ENCODE assay signal across 7 cellular contexts in the genomic region with DNA sequence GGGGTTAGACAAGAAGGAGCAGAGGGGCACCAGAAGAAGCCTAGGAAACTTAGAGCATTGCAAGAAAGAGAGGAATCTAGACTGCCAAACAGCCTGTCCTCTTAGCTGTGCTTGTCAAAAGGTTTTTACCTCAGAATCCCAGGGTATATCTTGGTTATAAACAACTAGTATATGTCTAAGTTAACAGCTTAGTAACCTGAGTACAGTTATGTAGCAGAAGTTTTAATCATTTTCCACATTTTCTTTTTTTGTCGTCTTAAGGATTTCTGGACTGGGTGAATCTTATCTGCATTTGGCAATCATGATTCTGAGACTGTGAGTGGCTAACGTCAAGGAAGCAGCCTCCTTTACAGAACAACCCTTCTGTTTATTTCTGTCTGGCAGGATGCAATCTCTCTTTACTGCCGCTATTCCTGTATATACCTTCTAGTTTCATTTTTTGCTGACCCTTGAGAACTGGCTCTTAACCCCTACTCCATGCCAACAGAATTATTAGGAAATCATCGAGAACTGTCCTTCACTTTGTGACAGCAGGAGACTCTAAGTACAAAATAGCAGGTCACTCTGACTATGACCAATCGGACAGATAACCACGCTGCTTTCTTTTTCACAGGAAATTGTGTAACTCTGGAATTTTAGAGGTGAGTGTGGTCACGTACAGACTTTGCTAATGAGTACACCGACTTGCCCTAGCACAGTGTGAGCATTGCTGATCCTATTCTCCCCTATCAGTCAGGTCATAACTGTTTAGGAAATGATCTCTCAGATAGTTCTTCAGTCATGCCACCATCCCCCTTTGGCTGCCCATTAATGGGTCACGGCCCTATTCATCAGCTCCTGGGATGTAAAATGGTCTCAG. TPM values are rescaled to one million over a fixed set of nuclear protein-coding genes. Genes with fewer than 3 reads are reported as not detected.
A peak's percentile ranks its signal among the peaks of the same experiment; 100 is the strongest.
DNase-seq lines count a peak whose midpoint lies in the region; ATAC-seq and TF ChIP-seq lines count a peak whose summit lies in the region.

No MANE protein-coding gene starts in this region.

- in situ Hi-C loops in GM23248 (cut with MboI), result no loop called here

- peak overlapping the region; percentile 80 for H2AFZ ChIP-seq in GM23248

- peak overlapping the region; percentile 87 for H3K4me2 ChIP-seq in GM23248 (ENCODE audit: unreplicated experiment)

- peak overlapping the region; percentile 59 for H3K9ac ChIP-seq in GM23248

- H3K4me3 ChIP-seq in GM23248, result peak overlapping the region; percentile 66
- peak overlapping the region; percentile 42 for H3K4me3 ChIP-seq in retinal pigment epithelial cell (ENCODE audit: low read length)

- no peaks in the 10 kb centered on the region for H3K27me3 ChIP-seq in GM23248 (replicated peaks; ENCODE audit: insufficient read depth)

- H3K4me1 ChIP-seq in GM23248 (ENCODE audit: insufficient read depth), result peaks cover 21% of the 10 kb centered on the region

- H3K9me3 ChIP-seq in GM23248 (ENCODE audit: low read depth), result no peaks in the 10 kb centered on the region

- H3K27ac ChIP-seq in GM23248, result peak overlapping the region; percentile 58

- no peaks in the 10 kb centered on the region for H3K9me2 ChIP-seq in GM23248 (ENCODE audit: insufficient read depth)

- TF ChIP-seq CTCF in retinal pigment epithelial cell (conservative IDR thresholded peaks at IDR 0.05; ENCODE audit: low read depth, low read length), result no peak

- ATAC-seq in GM18498 (IDR thresholded peaks at IDR 0.05; ENCODE audit: unreplicated experiment), result peak; percentile 93

- DNase-seq in GM23248, result peak; percentile 82
- DNase-seq in LHCN-M2 (ENCODE audit: low read depth), result peak; percentile 83
- DNase-seq in activated T-cell treated with anti-CD3 and anti-CD28 coated beads, Interleukin-2, amount 50 U/mL, for 48 hours, result peak; percentile 50
- DNase-seq in glomerular visceral epithelial cell (ENCODE audit: extremely low spot score), result peak; percentile 89
- no peak for DNase-seq in retinal pigment epithelial cell (ENCODE audit: low read depth)
- no peak for DNase-seq in 8988T

- H3K36me3 ChIP-seq in GM23248 (ENCODE audit: low read depth), result no peaks in the 10 kb centered on the region

- peaks cover 5% of the 10 kb centered on the region; the same call in 1 of the 2 replicates for H3F3A ChIP-seq in GM23248 (ENCODE audit: insufficient read depth)

- H3K79me2 ChIP-seq in GM23248 (ENCODE audit: insufficient read depth), result no peaks in the 10 kb centered on the region

- no peaks in the 10 kb centered on the region for H4K20me1 ChIP-seq in GM23248 (ENCODE audit: insufficient read depth)

- WGBS in GM23248 (ENCODE audit: low coverage in 1 of 2, low lambda C conversion rate in 2 of 2, missing lambda C conversion rate in 2 of 2), 2 experiments, result 0 to 1% methylated on average over 9 of the region's 9 CpGs

RNA-seq across cellular contexts. Expression of a gene that starts 3.3 kb away (rescaled TPM):
- 0.51 TPM in 1 of 2 replicates, not detected in the other for total RNA-seq in GM23248 (2014; rRNA removed; shearing (Covaris generic))
- not detected in 2 replicates for polyA plus RNA-seq in GM23248 (2016; fragmentation: Nextera tagmentation; extraction: Ambion mirVana)
- total RNA-seq in LHCN-M2 (2014; rRNA removed), result 0.06 TPM in 1 of 2 replicates, not detected in the other
- polyA plus RNA-seq in LHCN-M2 (2012), result 0.07 TPM

Comparison
In these comparisons a context has a peak if more than half of its experiments do, and no peak if none do; other contexts are left out.
1. DNase-seq: peak in GM23248 (single experiment), LHCN-M2 (single experiment), activated T-cell treated with anti-CD3 and anti-CD28 coated beads, Interleukin-2, amount 50 U/mL, for 48 hours (2 of 2) and glomerular visceral epithelial cell (single experiment); none in retinal pigment epithelial cell (single experiment) and 8988T (single experiment).